In the genomic region with DNA sequence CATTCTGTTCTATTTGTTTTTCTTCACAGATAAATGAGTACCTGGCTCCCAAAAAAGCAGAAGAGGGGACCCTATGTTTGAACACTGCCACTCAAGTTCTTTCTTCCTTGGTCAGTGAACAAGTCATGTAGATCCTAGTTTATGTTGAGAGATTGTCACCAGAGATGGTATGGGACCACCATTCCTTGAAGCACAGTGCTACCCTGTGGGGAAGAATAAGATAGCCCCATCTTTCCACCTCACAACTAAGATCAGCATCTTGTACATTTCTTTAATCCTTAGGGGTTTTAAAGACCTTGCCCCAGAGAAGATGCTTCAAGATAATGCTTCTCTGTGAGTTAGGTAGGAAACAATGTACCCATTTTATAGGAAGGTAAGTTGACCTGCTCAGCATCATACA, we compare ENCODE assay signal across 13 cellular contexts.
DNase-seq lines count a peak whose midpoint lies in the region; FAIRE-seq and TF ChIP-seq lines count a peak whose summit lies in the region.
"Had no signal": no experiment of that assay in that cellular context is flagged by ENCODE, and none has a peak within 500 bp of the region (broad histone marks: within the 10 kb centered on the region; RNA-seq: fewer than 3 reads in every experiment).

No MANE protein-coding gene starts in this region.

- peak; percentile 42 for TF ChIP-seq CTCF in MM.1S (IDR thresholded peaks at IDR 0.05; ENCODE audit: low read length)
- TF ChIP-seq CTCF in epithelial cell of esophagus (IDR thresholded peaks at IDR 0.05; ENCODE audit: insufficient read depth, low read depth, low read length, missing control alignments) = peak; percentile 4
- TF ChIP-seq CTCF in esophagus muscularis mucosa (IDR thresholded peaks at IDR 0.05) = no peak

- H4K20me1 ChIP-seq in MM.1S (ENCODE audit: insufficient read depth, low read length) = no peaks in the 10 kb centered on the region

- no peaks in the 10 kb centered on the region for H3F3A ChIP-seq in MM.1S (ENCODE audit: insufficient read depth, low read length)

- H2AFZ ChIP-seq in MM.1S (ENCODE audit: low read length) = no peak overlapping the region

- H3K79me2 ChIP-seq in MM.1S (ENCODE audit: low read length) = no peaks in the 10 kb centered on the region

- H3K4me3 ChIP-seq in MM.1S (ENCODE audit: low read length) (no peak overlapping the region), epithelial cell of esophagus (ENCODE audit: low read length) (no peak overlapping the region), small intestine (ENCODE audit: low read depth in 1 of 2, low read length in 2 of 2) (no peak overlapping the region), esophagus muscularis mucosa (no peak overlapping the region)
- H3K4me3 ChIP-seq: dorsolateral prefrontal cortex had no signal

- H3K36me3 ChIP-seq in MM.1S (replicated peaks; ENCODE audit: insufficient read depth, low read length) = no peaks in the 10 kb centered on the region
- no peaks in the 10 kb centered on the region for H3K36me3 ChIP-seq in small intestine (ENCODE audit: control insufficient read depth in 2 of 2, insufficient read depth in 2 of 2, low read length in 2 of 2)
- H3K36me3 ChIP-seq in esophagus muscularis mucosa = no peaks in the 10 kb centered on the region

- peak; percentile 2 for DNase-seq in NCI-H1694 (lab: John Stamatoyannopoulos, UW)
- DNase-seq in NCI-H1694 treated with DMSO at 0.1 percent for 48 hours (lab: John Stamatoyannopoulos, UW) = no peak
- DNase-seq in MM.1S = peak; percentile 62
- peak; percentile 9 for DNase-seq in epithelial cell of esophagus (ENCODE audit: low read depth)
- peak; percentile 17 for DNase-seq in renal cortical epithelial cell (ENCODE audit: low read depth)
- no peak for DNase-seq in small intestine
- DNase-seq in esophagus muscularis mucosa (ENCODE audit: extremely low spot score) = no peak
- DNase-seq in NCI-H345 treated with DMSO at 0.1 percent for 48 hours (lab: John Stamatoyannopoulos, UW; ENCODE audit: unreplicated experiment) = no peak
- DNase-seq: 8988T; activated T-cell treated with anti-CD3 and anti-CD28 coated beads, Interleukin-2, amount 50 U/mL, for 1 hour; dorsolateral prefrontal cortex; NCI-H2029; T-helper 1 cell had no signal

- H3K9me3 ChIP-seq in MM.1S (replicated peaks; ENCODE audit: insufficient read depth, low read length) = no peaks in the 10 kb centered on the region
- no peaks in the 10 kb centered on the region for H3K9me3 ChIP-seq in small intestine (ENCODE audit: control insufficient read depth, low read depth)
- no peaks in the 10 kb centered on the region for H3K9me3 ChIP-seq in esophagus muscularis mucosa

- no peak for FAIRE-seq in small intestine (lab: Jason Lieb, UNC)

- H3K27ac ChIP-seq in MM.1S (ENCODE audit: low read length) = no peak overlapping the region
- no peak overlapping the region for H3K27ac ChIP-seq in small intestine (ENCODE audit: low read depth in 1 of 2, low read length in 1 of 2)
- no peak overlapping the region for H3K27ac ChIP-seq in esophagus muscularis mucosa (replicated peaks in 1 of 4)
- H3K27ac ChIP-seq: dorsolateral prefrontal cortex had no signal

- H3K4me2 ChIP-seq in MM.1S (ENCODE audit: low read depth, low read length) = no peak overlapping the region

- 0 out of 2 replicates have a peak, but pooled peaks cover 4% of the 10 kb centered on the region for H3K4me1 ChIP-seq in MM.1S (ENCODE audit: low read length)
- H3K4me1 ChIP-seq in small intestine (ENCODE audit: control insufficient read depth in 2 of 2, insufficient read depth in 1 of 2, low read depth in 1 of 2, low read length in 1 of 2) = no peaks in the 10 kb centered on the region
- peaks cover 0 to 16% (median 13%) of the 10 kb centered on the region in 4 donors for H3K4me1 ChIP-seq in esophagus muscularis mucosa

- intact Hi-C loops in esophagus muscularis mucosa (cut with DNase I) = no loop called here

- TF ChIP-seq POLR2A in esophagus muscularis mucosa (IDR thresholded peaks at IDR 0.05; ENCODE audit: low read depth) = no peak

- no peaks in the 10 kb centered on the region for H3K9me2 ChIP-seq in MM.1S (replicated peaks; ENCODE audit: insufficient read depth, low read length)

- no peak for TF ChIP-seq EP300 in esophagus muscularis mucosa (IDR thresholded peaks at IDR 0.05)

- no peaks in the 10 kb centered on the region for H3K27me3 ChIP-seq in MM.1S (replicated peaks; ENCODE audit: insufficient read depth, low read length)
- no peaks in the 10 kb centered on the region for H3K27me3 ChIP-seq in small intestine (ENCODE audit: control insufficient read depth in 2 of 2, insufficient read depth in 2 of 2, low read length in 2 of 2)
- no peaks in the 10 kb centered on the region for H3K27me3 ChIP-seq in esophagus muscularis mucosa

- H3K9ac ChIP-seq in MM.1S (ENCODE audit: low read length) = no peak overlapping the region

Comparison
In these comparisons a context has a peak if more than half of its experiments do, and no peak if none do; other contexts are left out.
1. DNase-seq: peak in NCI-H1694 (single experiment), MM.1S (single experiment), epithelial cell of esophagus (single experiment) and renal cortical epithelial cell (single experiment); none in NCI-H1694 treated with DMSO at 0.1 percent for 48 hours (single experiment), small intestine (single experiment), esophagus muscularis mucosa (single experiment) and NCI-H345 treated with DMSO at 0.1 percent for 48 hours (single experiment).
2. CTCF ChIP-seq: peak in MM.1S (single experiment) and epithelial cell of esophagus (single experiment); none in esophagus muscularis mucosa (0 of 3).